ENCODE assay signal across 12 cellular contexts in the genomic region with DNA sequence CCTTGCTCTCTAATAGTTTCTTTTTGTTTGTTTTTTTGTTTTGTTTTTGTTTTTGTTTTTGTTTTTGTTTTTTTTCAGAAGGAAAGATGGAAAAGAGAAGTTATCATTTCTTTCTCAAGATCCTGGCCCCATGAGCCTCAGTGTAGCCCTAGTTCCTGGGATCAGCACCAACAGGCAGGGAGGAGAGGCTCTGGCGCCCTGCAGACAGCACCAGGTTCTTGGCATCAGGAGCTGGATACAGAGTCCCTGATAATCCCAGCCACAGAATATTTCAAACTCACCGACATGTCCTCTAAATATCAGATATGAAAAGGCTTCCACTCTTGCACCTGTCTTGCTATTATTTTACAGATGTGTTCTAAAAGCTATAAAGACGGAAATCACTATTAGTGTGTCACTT. TPM values are rescaled to one million over a fixed set of nuclear protein-coding genes. Genes with fewer than 3 reads are reported as not detected.
A peak's percentile ranks its signal among the peaks of the same experiment; 100 is the strongest.
DNase-seq lines count a peak whose midpoint lies in the region; ATAC-seq and FAIRE-seq lines count a peak whose summit lies in the region.
"Had no signal": no experiment of that assay in that cellular context is flagged by ENCODE, and none has a peak within 500 bp of the region (broad histone marks: within the 10 kb centered on the region; RNA-seq: fewer than 3 reads in every experiment).

No MANE protein-coding gene starts in this region.

- CTCF ChIA-PET in activated CD8-positive, alpha-beta T cell treated with anti-CD3 and anti-CD28 coated beads, Interleukin-2, amount 10 ng/mL, durations not matched to agents 7 days and 5 days (lab: Charles Lee) = interaction anchor here (1.0 to 2.4 kb wide), 5 partner anchors 11 to 66 kb away, joined by 3 to 9 read pairs (median 4); no protein-coding TSS in a partner anchor

- peak overlapping the region; percentile 92 for H3K27ac Mint-ChIP-seq in activated CD4-positive, alpha-beta T cell treated with anti-CD3 and anti-CD28 coated beads, Interleukin-2, amount 10 ng/mL, durations not matched to agents 24 days and 14 days
- peak overlapping the region; percentile 82 for H3K27ac Mint-ChIP-seq in activated CD8-positive, alpha-beta T cell treated with anti-CD3 and anti-CD28 coated beads, Interleukin-2, amount 10 ng/mL, durations not matched to agents 7 days and 5 days
- H3K27ac Mint-ChIP-seq in naive thymus-derived CD8-positive, alpha-beta T cell = peak overlapping the region; percentile 76 to 95 (median 92)

- POLR2A ChIA-PET in activated CD8-positive, alpha-beta T cell treated with anti-CD3 and anti-CD28 coated beads, Interleukin-2, amount 10 ng/mL, durations not matched to agents 7 days and 5 days (lab: Charles Lee) = interaction anchor here (1.1 to 3.3 kb wide), 2 partner anchors 12 to 66 kb away, joined by 6 to 11 read pairs; no protein-coding TSS in a partner anchor
- POLR2A ChIA-PET in naive thymus-derived CD8-positive, alpha-beta T cell (lab: Charles Lee) = interaction anchor here (0.8 to 1.2 kb wide), 3 partner anchors 12 to 52 kb away, joined by 3 to 4 read pairs (median 3); no protein-coding TSS in a partner anchor

- peaks cover 23% of the 10 kb centered on the region for H3K36me3 Mint-ChIP-seq in activated CD4-positive, alpha-beta T cell treated with anti-CD3 and anti-CD28 coated beads, Interleukin-2, amount 10 ng/mL, durations not matched to agents 24 days and 14 days (ENCODE audit: low read depth)
- H3K36me3 Mint-ChIP-seq in activated CD8-positive, alpha-beta T cell treated with anti-CD3 and anti-CD28 coated beads, Interleukin-2, amount 10 ng/mL, durations not matched to agents 7 days and 5 days (ENCODE audit: low read depth) = peaks cover 31% of the 10 kb centered on the region
- H3K36me3 Mint-ChIP-seq in naive thymus-derived CD8-positive, alpha-beta T cell = no peaks in the 10 kb centered on the region

- H3K4me1 Mint-ChIP-seq in activated CD4-positive, alpha-beta T cell treated with anti-CD3 and anti-CD28 coated beads, Interleukin-2, amount 10 ng/mL, durations not matched to agents 24 days and 14 days = peaks cover 36% of the 10 kb centered on the region
- peaks cover 49% of the 10 kb centered on the region for H3K4me1 Mint-ChIP-seq in activated CD8-positive, alpha-beta T cell treated with anti-CD3 and anti-CD28 coated beads, Interleukin-2, amount 10 ng/mL, durations not matched to agents 7 days and 5 days (ENCODE audit: low read depth)
- H3K4me1 Mint-ChIP-seq in naive thymus-derived CD8-positive, alpha-beta T cell = peaks cover 31 to 70% (median 61%) of the 10 kb centered on the region in 4 donors

- peak overlapping the region; percentile 80 for H3K4me3 Mint-ChIP-seq in activated CD4-positive, alpha-beta T cell treated with anti-CD3 and anti-CD28 coated beads, Interleukin-2, amount 10 ng/mL, durations not matched to agents 24 days and 14 days
- H3K4me3 Mint-ChIP-seq in activated CD8-positive, alpha-beta T cell treated with anti-CD3 and anti-CD28 coated beads, Interleukin-2, amount 10 ng/mL, durations not matched to agents 7 days and 5 days = peak overlapping the region; percentile 74
- peak overlapping the region; percentile 71 to 89 (median 81) for H3K4me3 Mint-ChIP-seq in naive thymus-derived CD8-positive, alpha-beta T cell

- ATAC-seq in activated CD8-positive, alpha-beta T cell treated with anti-CD3 and anti-CD28 coated beads, Interleukin-2, amount 10 ng/mL, durations not matched to agents 7 days and 5 days = no peak
- ATAC-seq in naive thymus-derived CD8-positive, alpha-beta T cell = no peak
- no peak for ATAC-seq in GM18511 (IDR thresholded peaks at IDR 0.05; ENCODE audit: unreplicated experiment)
- ATAC-seq: A549 had no signal

- no peak for DNase-seq in activated CD4-positive, alpha-beta T cell treated with anti-CD3 and anti-CD28 coated beads, Interleukin-2, amount 10 ng/mL, durations not matched to agents 24 days and 14 days
- DNase-seq in activated CD4-positive, alpha-beta T cell treated with anti-CD3 and anti-CD28 coated beads for 4 hours = no peak
- DNase-seq in GM19239 (ENCODE audit: insufficient read length, low spot score) (no peak), amniotic stem cell (lab: John Stamatoyannopoulos, UW) (no peak), T-helper 9 cell (no peak)
- no peak for DNase-seq in activated CD8-positive, alpha-beta T cell treated with anti-CD3 and anti-CD28 coated beads, Interleukin-2, amount 10 ng/mL, durations not matched to agents 7 days and 5 days
- DNase-seq in naive thymus-derived CD8-positive, alpha-beta T cell = no peak
- DNase-seq: DMS153 had no signal

- peaks cover 4% of the 10 kb centered on the region for H3K9me3 Mint-ChIP-seq in activated CD4-positive, alpha-beta T cell treated with anti-CD3 and anti-CD28 coated beads, Interleukin-2, amount 10 ng/mL, durations not matched to agents 24 days and 14 days
- H3K9me3 Mint-ChIP-seq in activated CD8-positive, alpha-beta T cell treated with anti-CD3 and anti-CD28 coated beads, Interleukin-2, amount 10 ng/mL, durations not matched to agents 7 days and 5 days (ENCODE audit: insufficient read depth) = peaks cover 6% of the 10 kb centered on the region
- peaks cover 0 to 7% (median 0%) of the 10 kb centered on the region in 9 donors for H3K9me3 Mint-ChIP-seq in naive thymus-derived CD8-positive, alpha-beta T cell

- no peaks in the 10 kb centered on the region for H3K27me3 Mint-ChIP-seq in activated CD4-positive, alpha-beta T cell treated with anti-CD3 and anti-CD28 coated beads, Interleukin-2, amount 10 ng/mL, durations not matched to agents 24 days and 14 days
- no peaks in the 10 kb centered on the region for H3K27me3 Mint-ChIP-seq in activated CD8-positive, alpha-beta T cell treated with anti-CD3 and anti-CD28 coated beads, Interleukin-2, amount 10 ng/mL, durations not matched to agents 7 days and 5 days (ENCODE audit: low read depth)
- H3K27me3 Mint-ChIP-seq in naive thymus-derived CD8-positive, alpha-beta T cell = no peaks in the 10 kb centered on the region

- FAIRE-seq in GM19239 (lab: Jason Lieb, UNC) = peak; percentile 67
- FAIRE-seq: A549, H1, small intestine had no signal

- intact Hi-C loops in activated CD4-positive, alpha-beta T cell treated with anti-CD3 and anti-CD28 coated beads, Interleukin-2, amount 10 ng/mL, durations not matched to agents 24 days and 14 days (cut with micrococcal nuclease) = loop anchor here (2.0 kb wide), 4 partner anchors 52 to 316 kb away; partner anchors contain the start of gene FOXN3

RNA-seq across cellular contexts. Expression of gene FOXN3, which starts 52.7 kb away (rescaled TPM):
- total RNA-seq in activated CD4-positive, alpha-beta T cell treated with anti-CD3 and anti-CD28 coated beads, Interleukin-2, amount 10 ng/mL, durations not matched to agents 24 days and 14 days = 80.0 and 85.2 TPM in 2 replicates
- 10 to 100 TPM; 70.3 to 72.7 TPM for total RNA-seq in activated CD8-positive, alpha-beta T cell treated with anti-CD3 and anti-CD28 coated beads, Interleukin-2, amount 10 ng/mL, durations not matched to agents 7 days and 5 days
- total RNA-seq in naive thymus-derived CD8-positive, alpha-beta T cell = 100 to 1,000 TPM; 125 to 141 TPM
- 100 to 1,000 TPM; 107 to 148 (median 116) TPM for polyA plus RNA-seq in naive thymus-derived CD8-positive, alpha-beta T cell
